In the genomic region with DNA sequence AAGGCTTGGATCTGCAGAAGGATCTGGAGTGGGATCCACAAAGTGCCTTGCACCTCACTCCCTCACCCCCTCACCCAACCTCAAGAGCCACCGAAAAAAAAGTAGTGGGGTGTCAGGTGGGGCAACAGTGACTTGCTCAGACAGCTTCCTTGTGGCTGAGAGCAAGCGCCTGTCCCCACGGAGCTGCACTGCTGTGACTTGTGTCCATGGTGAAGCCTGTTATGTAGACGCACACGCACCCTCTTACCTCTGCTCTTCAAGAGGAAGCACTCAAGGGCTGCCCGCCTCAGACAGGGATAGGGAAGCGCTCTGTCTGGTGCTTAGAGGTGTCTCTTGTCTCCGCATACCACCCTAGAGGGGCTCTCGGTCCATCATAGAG, we compare ENCODE assay signal across 13 cellular contexts. TPM values are rescaled to one million over a fixed set of nuclear protein-coding genes. Genes with fewer than 3 reads are reported as not detected.
DNase-seq lines count a peak whose midpoint lies in the region; ATAC-seq and TF ChIP-seq lines count a peak whose summit lies in the region.
"Had no signal": no experiment of that assay in that cellular context is flagged by ENCODE, and none has a peak within 500 bp of the region (broad histone marks: within the 10 kb centered on the region; RNA-seq: fewer than 3 reads in every experiment).

No MANE protein-coding gene starts in this region.

- peak overlapping the region; percentile 43 for H3K4me3 Mint-ChIP-seq in MCF 10A (ENCODE audit: unreplicated experiment)
- peak overlapping the region; percentile 84 for H3K4me3 Mint-ChIP-seq in type B pancreatic cell

- no peaks in the 10 kb centered on the region for H3K4me1 ChIP-seq in breast epithelium
- no peaks in the 10 kb centered on the region for H3K4me1 ChIP-seq in foreskin keratinocyte
- H3K4me1 ChIP-seq: right lobe of liver had no signal

- H3K4me1 Mint-ChIP-seq in MCF 10A (ENCODE audit: insufficient read depth, unreplicated experiment): no peaks in the 10 kb centered on the region
- peaks cover 8% of the 10 kb centered on the region for H3K4me1 Mint-ChIP-seq in type B pancreatic cell (ENCODE audit: unreplicated experiment)

- BruUV-seq in MCF 10A (replicated peaks; lab: Mats Ljungman, UMichigan): no TSS peak

- H3K36me3 Mint-ChIP-seq in MCF 10A (ENCODE audit: insufficient read depth, unreplicated experiment) (no peaks in the 10 kb centered on the region), type B pancreatic cell (no peaks in the 10 kb centered on the region)

- H3K27me3 ChIP-seq in breast epithelium (peaks cover 0 to 59% of the 10 kb centered on the region in 2 donors), foreskin keratinocyte (peaks cover 78% of the 10 kb centered on the region)

- H3K27me3 Mint-ChIP-seq in MCF 10A (ENCODE audit: insufficient read depth, unreplicated experiment): peaks cover 41% of the 10 kb centered on the region
- peaks cover 86% of the 10 kb centered on the region for H3K27me3 Mint-ChIP-seq in type B pancreatic cell

- ATAC-seq in foreskin keratinocyte (peak; percentile 16), GM18519 (IDR thresholded peaks at IDR 0.05; ENCODE audit: low FRiP score, unreplicated experiment) (no peak)

- H3K36me3 ChIP-seq in breast epithelium: no peaks in the 10 kb centered on the region
- H3K36me3 ChIP-seq: right lobe of liver, stomach had no signal

- H3K9me3 ChIP-seq in breast epithelium: no peaks in the 10 kb centered on the region
- H3K9me3 ChIP-seq: right lobe of liver, stomach had no signal

- intact Hi-C loops in MCF 10A (cut with micrococcal nuclease) (no loop called here), breast epithelium (cut with DNase I; ENCODE audit: low total_unique reads) (no loop called here)

- TF ChIP-seq CTCF in MCF 10A (IDR thresholded peaks at IDR 0.05; ENCODE audit: unreplicated experiment) (no peak), breast epithelium (IDR thresholded peaks at IDR 0.05) (no peak), foreskin keratinocyte (conservative IDR thresholded peaks at IDR 0.05) (no peak), type B pancreatic cell (conservative IDR thresholded peaks at IDR 0.05) (no peak)

- no peaks in the 10 kb centered on the region for H3K9me3 Mint-ChIP-seq in MCF 10A (ENCODE audit: unreplicated experiment)
- no peaks in the 10 kb centered on the region for H3K9me3 Mint-ChIP-seq in type B pancreatic cell

- H3K27ac Mint-ChIP-seq in MCF 10A (ENCODE audit: low read depth, unreplicated experiment) (no peak overlapping the region), type B pancreatic cell (no peak overlapping the region)

- peak overlapping the region in 1 of 3 donors; percentile 44 for H3K4me3 ChIP-seq in breast epithelium
- H3K4me3 ChIP-seq: GM23248, right lobe of liver had no signal

- DNase-seq in MCF 10A (ENCODE audit: unreplicated experiment) (no peak), breast epithelium (ENCODE audit: low spot score in 2 of 2) (no peak), NCI-H69 (lab: John Stamatoyannopoulos, UW) (peak; percentile 77), foreskin keratinocyte (no peak), type B pancreatic cell (ENCODE audit: extremely low spot score, unreplicated experiment) (no peak), NCI-H1930 (lab: John Stamatoyannopoulos, UW) (no peak), HPDE6-E6E7 (ENCODE audit: extremely low spot score) (no peak)

- H3K27ac ChIP-seq in breast epithelium: no peak overlapping the region
- no peak overlapping the region for H3K27ac ChIP-seq in foreskin keratinocyte
- H3K27ac ChIP-seq: GM23248, right lobe of liver, stomach had no signal

- TF ChIP-seq POLR2A in breast epithelium (IDR thresholded peaks at IDR 0.05): no peak

- POLR2A ChIA-PET in MCF 10A (lab: Yijun Ruan, JAX): interaction anchor here (0.6 to 1.6 kb wide), 2 partner anchors 126 to 183 kb away, joined by 3 to 4 read pairs; no protein-coding TSS in a partner anchor

- CTCF ChIA-PET in MCF 10A (lab: Yijun Ruan, JAX): interaction anchor here (0.6 to 0.8 kb wide), 3 partner anchors 26 to 157 kb away, joined by 3 to 4 read pairs (median 4); no protein-coding TSS in a partner anchor

RNA-seq across cellular contexts. Expression of a gene that starts 1.2 kb away (rescaled TPM):
- 0.28 and 0.96 TPM in 2 replicates for total RNA-seq in MCF 10A (2022)
- total RNA-seq in breast epithelium: 1 to 10 TPM in 1 of 3 donors, under 1 TPM in 2; 0.16 to 8.5 (median 0.33) TPM
- 0.07 TPM in 2 replicates for total RNA-seq in foreskin keratinocyte
- polyA plus RNA-seq in foreskin keratinocyte: 0.03 and 0.08 TPM in 2 replicates
- total RNA-seq in type B pancreatic cell (ENCODE audit: low replicate concordance): 0.50 and 3.7 TPM in 2 replicates
- total RNA-seq: endothelial cell of umbilical vein, glomerular endothelial cell, GM23248, stomach had no signal
- polyA plus RNA-seq: endothelial cell of umbilical vein, GM23248 had no signal
